10 cellular contexts compared by ENCODE assay signal in genomic region chr14:56650075-56650474, GRCh38.
"Had no signal": no experiment of that assay in that cellular context is flagged by ENCODE, and none has a peak within 500 bp of the region (broad histone marks: within the 10 kb centered on the region; RNA-seq: fewer than 3 reads in every experiment).

No MANE protein-coding gene starts in this region.

- H3K4me3 ChIP-seq: skin epidermis had no signal

- H3K27ac ChIP-seq: skin epidermis had no signal

- ATAC-seq: activated CD8-positive, alpha-beta memory T cell treated with anti-CD3 and anti-CD28 coated beads, Interleukin-2, amount 10 ng/mL, durations not matched to agents 7 days and 5 days; activated T-cell treated with anti-CD3 and anti-CD28 coated beads, Interleukin-2, amount 50 U/mL, for 4 hours; natural killer cell treated with Interleukin-12 subunit alpha and Interleukin-12 subunit beta and Interleukin-15 and Interleukin-18, amount 100 ng/mL, for 72 hours; stimulated activated effector memory CD8-positive, alpha-beta T cell treated with anti-CD3 and anti-CD28 coated beads, Interleukin-12 subunit alpha, Interleukin-12 subunit beta, amount 100 ng/mL, for 72 hours had no signal

- DNase-seq: activated CD4-positive, CD25-positive, alpha-beta regulatory T cell; activated CD8-positive, alpha-beta memory T cell treated with anti-CD3 and anti-CD28 coated beads, Interleukin-2, amount 10 ng/mL, durations not matched to agents 7 days and 5 days; activated effector memory CD4-positive, alpha-beta T cell treated with anti-CD3 and anti-CD28 coated beads, Interleukin-2, amount 50 U/mL, for 16 hours; activated T-cell treated with anti-CD3 and anti-CD28 coated beads, Interleukin-2, amount 50 U/mL, for 4 hours; kidney glomerular epithelial cell; T-helper 2 cell; trophoblast cell had no signal
